ENCODE assay signal across 1 cellular context in genomic region chr17:82740906-82741759, GRCh38.
A peak's percentile ranks its signal among the peaks of the same experiment; 100 is the strongest.
TF ChIP-seq lines count a peak whose summit lies in the region.

No MANE protein-coding gene starts in this region.

TF ChIP-seq in liver, 16 proteins besides CTCF, POLR2A, EP300 and RAD21 (continued from another document):
- no peak for TF ChIP-seq REST (IDR thresholded peaks at IDR 0.05)
- peak; percentile 78 for TF ChIP-seq NR2F2 (IDR thresholded peaks at IDR 0.05)
- peak; percentile 72 for TF ChIP-seq FOXA2 (IDR thresholded peaks at IDR 0.05)
- peak in 1 of 2 donors; percentile 51 for TF ChIP-seq GABPA (IDR thresholded peaks at IDR 0.05 in 1 of 2, conservative IDR thresholded peaks at IDR 0.05 in 1 of 2)
- TF ChIP-seq RXRA (IDR thresholded peaks at IDR 0.05): peak; percentile 97 to 98
- TF ChIP-seq ZBTB33 (IDR thresholded peaks at IDR 0.05): peak; percentile 92
- peak; percentile 77 for TF ChIP-seq FOXA1 (IDR thresholded peaks at IDR 0.05)
- peak; percentile 28 for TF ChIP-seq ATF3 (IDR thresholded peaks at IDR 0.05)
- peak; percentile 95 for TF ChIP-seq HNF4G (IDR thresholded peaks at IDR 0.05)
- TF ChIP-seq EGR1 (IDR thresholded peaks at IDR 0.05; ENCODE audit: low read depth in 2 of 2): peak in 1 of 2 donors; percentile 16
- peak; percentile 73 to 89 for TF ChIP-seq JUND (IDR thresholded peaks at IDR 0.05)
TF ChIP-seq in liver: peak in this region for 14.
